In genomic region chr10:68301790-68302502, GRCh38 we compare ENCODE assay signal across 1 cellular context.
TF ChIP-seq lines count a peak whose summit lies in the region.

No MANE protein-coding gene starts in this region.

TF ChIP-seq in HCT116, 20 proteins besides CTCF, POLR2A, EP300 and RAD21 (continued from another document):
- no peak for TF ChIP-seq SP1 (IDR thresholded peaks at IDR 0.05; ENCODE audit: low read depth)
